Comparison of ENCODE assay signal across 8 cellular contexts in the genomic region with DNA sequence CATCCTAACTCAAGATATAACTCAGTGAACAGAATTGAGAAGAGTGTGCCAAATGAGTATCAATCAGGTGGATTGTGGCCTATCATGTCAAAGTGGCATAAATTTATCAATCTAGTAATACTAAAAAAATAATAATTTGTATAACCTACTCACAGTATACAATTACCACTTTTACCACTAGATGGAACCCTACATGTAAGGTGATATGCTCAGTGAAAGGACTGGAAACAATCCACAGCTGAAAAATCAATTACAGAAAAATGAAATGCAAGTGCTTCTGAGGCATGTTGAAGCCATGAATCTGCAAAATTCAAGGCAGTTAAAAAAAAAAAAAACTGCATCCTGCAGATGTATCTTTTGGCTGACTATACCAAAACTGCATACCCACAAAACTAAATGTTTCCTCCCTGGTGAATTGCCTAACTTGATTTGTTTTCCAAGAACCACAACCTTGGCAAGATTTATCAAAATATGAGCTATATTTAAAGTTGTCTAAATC. TPM values are rescaled to one million over a fixed set of nuclear protein-coding genes. Genes with fewer than 3 reads are reported as not detected.
DNase-seq lines count a peak whose midpoint lies in the region; ATAC-seq and TF ChIP-seq lines count a peak whose summit lies in the region.

No MANE protein-coding gene starts in this region.

- no peak overlapping the region for H4K8ac ChIP-seq in mesendoderm (ENCODE audit: low read depth, low read length)

- H2BK15ac ChIP-seq in mesendoderm (replicated peaks; ENCODE audit: low read depth), result no peak overlapping the region

- POLR2A ChIA-PET in OCI-LY7 (lab: Charles Lee), result interaction anchor here (0.6 to 2.1 kb wide), 10 partner anchors 9 to 190 kb away, joined by 3 to 14 read pairs (median 3); partner anchors contain the start of gene RRP12

- H3K56ac ChIP-seq in mesendoderm (ENCODE audit: low read length), result no peak overlapping the region

- CTCF ChIA-PET in OCI-LY7 (lab: Charles Lee; ENCODE audit: unreplicated experiment), result interaction anchor here (0.6 to 1.1 kb wide), 3 partner anchors 42 to 188 kb away, joined by 3 to 5 read pairs (median 3); no protein-coding TSS in a partner anchor

- H3K4me1 Mint-ChIP-seq in dendritic cell treated with granulocyte-macrophage colony-stimulating factor and Interleukin-4, amounts not matched to agents 40 ng/mL and 50 ng/mL, for 4 days (ENCODE audit: low read depth), result peaks cover 16% of the 10 kb centered on the region

- peaks cover 54% of the 10 kb centered on the region for H3K4me1 ChIP-seq in OCI-LY7 (ENCODE audit: insufficient read depth, low read length, poor library complexity, severe bottlenecking)
- H3K4me1 ChIP-seq in mesendoderm (ENCODE audit: control insufficient read depth, low read depth, low read length), result no peaks in the 10 kb centered on the region

- H3K4me2 ChIP-seq in OCI-LY7 (ENCODE audit: low read length) (peak overlapping the region; percentile 93), mesendoderm (ENCODE audit: low read length) (no peak overlapping the region)

- no peak overlapping the region for H3K18ac ChIP-seq in mesendoderm (ENCODE audit: low read length)

- BruUV-seq in OCI-LY7 (replicated peaks; lab: Mats Ljungman, UMichigan), result no TSS peak

- peak overlapping the region; percentile 77 for H3K27ac Mint-ChIP-seq in dendritic cell treated with granulocyte-macrophage colony-stimulating factor and Interleukin-4, amounts not matched to agents 40 ng/mL and 50 ng/mL, for 4 days

- H3K27ac ChIP-seq in OCI-LY7 (ENCODE audit: low read depth, low read length, poor library complexity, severe bottlenecking) (peak overlapping the region; percentile 94), mesendoderm (ENCODE audit: low read depth, low read length) (no peak overlapping the region)

- H3K79me2 ChIP-seq in OCI-LY7 (ENCODE audit: insufficient read depth, low read depth, low read length), result peaks cover 67% of the 10 kb centered on the region
- H3K79me2 ChIP-seq in mesendoderm (ENCODE audit: control insufficient read depth, insufficient read depth, low read length), result peaks cover 2% of the 10 kb centered on the region

- H3K27me3 Mint-ChIP-seq in dendritic cell treated with granulocyte-macrophage colony-stimulating factor and Interleukin-4, amounts not matched to agents 40 ng/mL and 50 ng/mL, for 4 days, result no peaks in the 10 kb centered on the region

- TF ChIP-seq CTCF in OCI-LY7 (conservative IDR thresholded peaks at IDR 0.05; ENCODE audit: low read length), result peak; percentile 87

- H3K36me3 ChIP-seq in OCI-LY7 (ENCODE audit: insufficient read depth, low read length) (peaks cover 21% of the 10 kb centered on the region), mesendoderm (ENCODE audit: control insufficient read depth, insufficient read depth, low read length) (no peaks in the 10 kb centered on the region)

- H3K9me3 ChIP-seq in OCI-LY7 (ENCODE audit: low read length), result peaks cover 9% of the 10 kb centered on the region; the same call in 1 of the 2 replicates

- no peak overlapping the region for H2BK5ac ChIP-seq in mesendoderm (ENCODE audit: low read length)

- no peak overlapping the region for H3K4me3 ChIP-seq in Jurkat, Clone E6-1 (ENCODE audit: low read length)
- H3K4me3 ChIP-seq in OCI-LY7 (ENCODE audit: low read depth, low read length, poor library complexity, severe bottlenecking), result peak overlapping the region; percentile 64
- no peak overlapping the region for H3K4me3 ChIP-seq in mesendoderm (ENCODE audit: low read length)

- no peak overlapping the region for H3K23ac ChIP-seq in mesendoderm (ENCODE audit: low read length)

- no peak overlapping the region for H2BK120ac ChIP-seq in mesendoderm (ENCODE audit: low read depth, low read length)

- no peaks in the 10 kb centered on the region for H3K9me3 Mint-ChIP-seq in dendritic cell treated with granulocyte-macrophage colony-stimulating factor and Interleukin-4, amounts not matched to agents 40 ng/mL and 50 ng/mL, for 4 days

- no peak overlapping the region for H3K4me3 Mint-ChIP-seq in dendritic cell treated with granulocyte-macrophage colony-stimulating factor and Interleukin-4, amounts not matched to agents 40 ng/mL and 50 ng/mL, for 4 days

- H3K9ac ChIP-seq in mesendoderm (ENCODE audit: low read length), result no peak overlapping the region

- intact Hi-C loops in OCI-LY7 (cut with micrococcal nuclease; ENCODE audit: unreplicated experiment), result loop anchor here (2.0 to 5.0 kb wide), 3 partner anchors 42 to 124 kb away; partner anchors contain the start of gene RRP12
- intact Hi-C loops in dendritic cell treated with granulocyte-macrophage colony-stimulating factor and Interleukin-4, amounts not matched to agents 40 ng/mL and 50 ng/mL, for 4 days (cut with micrococcal nuclease), result loop anchor here (5.0 kb wide), 1 partner anchor 54 kb away; the partner anchor contains the start of gene FRAT2

- H4K20me1 ChIP-seq in OCI-LY7 (ENCODE audit: insufficient read depth, low read length), result no peaks in the 10 kb centered on the region

- no peaks in the 10 kb centered on the region for H3K27me3 ChIP-seq in mesendoderm (ENCODE audit: insufficient read depth, low read length, poor library complexity)

- no peaks in the 10 kb centered on the region for H3K9me2 ChIP-seq in OCI-LY7 (ENCODE audit: insufficient read depth, low read length)

- no peaks in the 10 kb centered on the region for H3K36me3 Mint-ChIP-seq in dendritic cell treated with granulocyte-macrophage colony-stimulating factor and Interleukin-4, amounts not matched to agents 40 ng/mL and 50 ng/mL, for 4 days (ENCODE audit: low read depth)

- DNase-seq in DMS53 (lab: John Stamatoyannopoulos, UW) (peak; percentile 87), OCI-LY7 (ENCODE audit: low spot score) (peak; percentile 83), mesendoderm (peak; percentile 44), NK-92 (lab: John Stamatoyannopoulos, UW; ENCODE audit: unreplicated experiment) (no peak)
- peak; percentile 71 for DNase-seq in Jurkat, Clone E6-1 (ENCODE audit: low read depth, low spot score)

- H3K79me1 ChIP-seq in mesendoderm (ENCODE audit: low read length), result peaks cover 7% of the 10 kb centered on the region

- no peak overlapping the region for H2AK5ac ChIP-seq in mesendoderm (ENCODE audit: low read length)

- no peak overlapping the region for H4K5ac ChIP-seq in mesendoderm (ENCODE audit: low read length)

- peak overlapping the region; percentile 23; the same call in 1 of the 2 replicates for H2AFZ ChIP-seq in OCI-LY7 (ENCODE audit: low read length)

- H3K4ac ChIP-seq in mesendoderm (ENCODE audit: low read depth, low read length), result no peak overlapping the region

- ATAC-seq in HG02571 (IDR thresholded peaks at IDR 0.05; ENCODE audit: unreplicated experiment) (no peak), GM21825 (IDR thresholded peaks at IDR 0.05; ENCODE audit: unreplicated experiment) (no peak)

RNA-seq across cellular contexts. Expression of gene ARHGAP19, which starts 13.9 kb away (rescaled TPM):
- polyA plus RNA-seq in Jurkat, Clone E6-1 (2012; ENCODE audit: insufficient read depth, insufficient read length), result 40.6 TPM
- 33.3 and 34.1 TPM in 2 replicates for total RNA-seq in OCI-LY7 (2014; rRNA removed; shearing (Covaris generic))
- 60.5 and 73.1 TPM in 2 replicates for total RNA-seq in OCI-LY7 (2022)
- polyA plus RNA-seq in mesendoderm (2013, experiment 1 of 2), result 29.4 TPM
- 28.1 TPM for polyA plus RNA-seq in mesendoderm (2013, experiment 2 of 2)

RNA-seq across cellular contexts. Expression of gene FRAT1, which starts 40.5 kb away (rescaled TPM):
- polyA plus RNA-seq in Jurkat, Clone E6-1 (2012; ENCODE audit: insufficient read depth, insufficient read length), result 8.1 TPM
- 5.1 and 7.0 TPM in 2 replicates for total RNA-seq in OCI-LY7 (2014; rRNA removed; shearing (Covaris generic))
- total RNA-seq in OCI-LY7 (2022), result 12.2 and 12.4 TPM in 2 replicates
- 2.5 TPM for polyA plus RNA-seq in mesendoderm (2013, experiment 1 of 2)
- polyA plus RNA-seq in mesendoderm (2013, experiment 2 of 2), result 2.2 TPM

RNA-seq across cellular contexts. Expression of gene FRAT2, which starts 56.0 kb away (rescaled TPM):
- polyA plus RNA-seq in Jurkat, Clone E6-1 (2012; ENCODE audit: insufficient read depth, insufficient read length), result 7.9 TPM
- total RNA-seq in OCI-LY7 (2014; rRNA removed; shearing (Covaris generic)), result 9.3 and 12.3 TPM in 2 replicates
- 18.3 and 18.4 TPM in 2 replicates for total RNA-seq in OCI-LY7 (2022)
- polyA plus RNA-seq in mesendoderm (2013, experiment 1 of 2), result 35.3 TPM
- polyA plus RNA-seq in mesendoderm (2013, experiment 2 of 2), result 36.5 TPM
